Comparison of ENCODE assay signal across 20 cellular contexts in the genomic region with DNA sequence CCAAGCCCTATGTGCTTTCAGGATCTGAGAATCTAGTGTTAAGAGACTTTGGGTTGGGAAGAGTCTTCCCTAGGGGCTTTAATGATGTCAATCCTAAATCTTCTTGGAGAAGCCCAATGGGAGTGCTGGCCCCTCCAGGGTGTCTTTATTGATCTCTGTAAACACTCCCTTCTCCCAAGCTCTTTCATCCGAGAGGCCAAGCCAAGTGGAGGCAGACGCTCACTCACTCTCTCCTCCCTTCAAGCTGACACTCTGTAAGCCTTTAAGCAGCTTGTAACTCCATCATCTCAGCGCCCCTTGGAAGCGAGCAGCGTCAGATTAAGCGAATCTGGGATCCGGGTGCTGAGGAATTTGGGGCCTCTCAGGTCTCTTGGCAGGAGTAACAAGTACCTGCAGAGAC. TPM values are rescaled to one million over a fixed set of nuclear protein-coding genes. Genes with fewer than 3 reads are reported as not detected.
DNase-seq lines count a peak whose midpoint lies in the region; TF ChIP-seq lines count a peak whose summit lies in the region.
"Had no signal": no experiment of that assay in that cellular context is flagged by ENCODE, and none has a peak within 500 bp of the region (broad histone marks: within the 10 kb centered on the region; RNA-seq: fewer than 3 reads in every experiment).

No MANE protein-coding gene starts in this region.

- no peak overlapping the region for H2AK5ac ChIP-seq in trophoblast cell (ENCODE audit: low read length)

- no peaks in the 10 kb centered on the region for H3K79me2 ChIP-seq in trophoblast cell (ENCODE audit: control insufficient read depth, insufficient read depth, low read length, poor library complexity)

- H2AFZ ChIP-seq in trophoblast cell (ENCODE audit: insufficient read depth, low read length, poor library complexity) = no peak overlapping the region

- H3K4me3 Mint-ChIP-seq in endodermal cell = no peak overlapping the region
- H3K4me3 Mint-ChIP-seq: CD8-positive, alpha-beta memory T cell had no signal

- TF ChIP-seq CTCF in endodermal cell (conservative IDR thresholded peaks at IDR 0.05) = no peak

- H2BK12ac ChIP-seq in trophoblast cell (ENCODE audit: low read length) = no peak overlapping the region

- no peak overlapping the region for H4K12ac ChIP-seq in trophoblast cell (ENCODE audit: low read depth, low read length)

- H3K4me3 ChIP-seq in endodermal cell (ENCODE audit: low read length) (no peak overlapping the region), trophoblast cell (ENCODE audit: low read depth, low read length) (no peak overlapping the region)
- H3K4me3 ChIP-seq: MG63, SJCRH30 had no signal

- H3K18ac ChIP-seq in trophoblast cell (ENCODE audit: low read length) = no peak overlapping the region

- H3K4me1 Mint-ChIP-seq in endodermal cell = peaks cover 9% of the 10 kb centered on the region

- no peak overlapping the region for H3K4me2 ChIP-seq in trophoblast cell (ENCODE audit: low read length)

- H4K91ac ChIP-seq in trophoblast cell (ENCODE audit: low read depth, low read length) = no peak overlapping the region

- H3K36me3 ChIP-seq in endodermal cell (ENCODE audit: control insufficient read depth, insufficient read depth, low read length) = no peaks in the 10 kb centered on the region
- H3K36me3 ChIP-seq in trophoblast cell (ENCODE audit: control insufficient read depth in 1 of 2, insufficient read depth in 2 of 2, low read length in 2 of 2) = no peaks in the 10 kb centered on the region
- H3K36me3 ChIP-seq: MG63, SJCRH30 had no signal

- H3K27ac ChIP-seq in endodermal cell (ENCODE audit: low read depth, low read length) = no peak overlapping the region
- no peak overlapping the region for H3K27ac ChIP-seq in trophoblast cell (ENCODE audit: low read depth, low read length)
- H3K27ac ChIP-seq: C4-2B, SJCRH30 had no signal

- WGBS in endodermal cell (ENCODE audit: insufficient coverage in 1 of 2, insufficient read length in 1 of 2), 2 experiments = 68 to 93% methylated on average over 5 to 7 of the region's 7 CpGs
- WGBS in trophoblast cell (ENCODE audit: extremely low coverage, insufficient coverage, insufficient read length) = no CpG with 5 or more reads among the region's 7 CpGs

- H4K8ac ChIP-seq in trophoblast cell (ENCODE audit: low read depth, low read length) = no peak overlapping the region

- peak; percentile 66 for DNase-seq in ELF-1 (ENCODE audit: low read depth, low spot score)
- DNase-seq in NCI-H82 treated with DMSO at 0.1 percent for 48 hours (lab: John Stamatoyannopoulos, UW; ENCODE audit: unreplicated experiment) = peak; percentile 76
- peak; percentile 67 for DNase-seq in endodermal cell
- no peak for DNase-seq in trophoblast cell
- no peak for DNase-seq in kidney tubule cell (ENCODE audit: low spot score)
- DNase-seq in cortex of kidney (lab: John Stamatoyannopoulos, UW) = no peak
- no peak for DNase-seq in activated T-cell treated with anti-CD3 and anti-CD28 coated beads, Interleukin-2, amount 50 U/mL, for 48 hours
- DNase-seq: Calu3; CD8-positive, alpha-beta memory T cell; GF-D8; Kasumi-1; MG63; NCI-H1417; NCI-H1694 treated with DMSO at 0.1 percent for 48 hours; NCI-H2081 treated with DMSO at 0.1 percent for 48 hours; NCI-H446 treated with DMSO at 0.1 percent for 48 hours; NCI-H69; NK-92 treated with Interleukin-12 subunit alpha and Interleukin-12 subunit beta, amount 100 ng/mL, for 24 hours; SJCRH30 had no signal

- no peak overlapping the region for H2BK5ac ChIP-seq in trophoblast cell (ENCODE audit: low read depth, low read length, poor library complexity)

- H3K14ac ChIP-seq in trophoblast cell (ENCODE audit: low read length) = no peak overlapping the region

- peak overlapping the region; percentile 77 for H3K27ac Mint-ChIP-seq in endodermal cell

- H3K4ac ChIP-seq in trophoblast cell (ENCODE audit: low read depth, low read length) = no peak overlapping the region

- H3K4me1 ChIP-seq in endodermal cell (ENCODE audit: control insufficient read depth, insufficient read depth, low read length) = peaks cover 4% of the 10 kb centered on the region
- peaks cover 3 to 19% of the 10 kb centered on the region in 2 experiments for H3K4me1 ChIP-seq in trophoblast cell (ENCODE audit: control insufficient read depth in 1 of 2, insufficient read depth in 2 of 2, low read length in 2 of 2)
- H3K4me1 ChIP-seq: SJCRH30 had no signal

- H2BK120ac ChIP-seq in trophoblast cell (ENCODE audit: insufficient read depth, low read length, poor library complexity) = peak overlapping the region; percentile 40

- H3K36me3 Mint-ChIP-seq in endodermal cell (ENCODE audit: low read depth) = no peaks in the 10 kb centered on the region
- H3K36me3 Mint-ChIP-seq: CD8-positive, alpha-beta memory T cell had no signal

- H3K79me1 ChIP-seq in trophoblast cell (ENCODE audit: low read length) = peaks cover 2% of the 10 kb centered on the region

- H3K27me3 ChIP-seq in endodermal cell (ENCODE audit: control insufficient read depth, insufficient read depth, low read length, poor library complexity, severe bottlenecking) (no peaks in the 10 kb centered on the region), trophoblast cell (ENCODE audit: insufficient read depth, low read length) (no peaks in the 10 kb centered on the region)
- H3K27me3 ChIP-seq: MG63, SJCRH30 had no signal

- no peak overlapping the region for H3K9ac ChIP-seq in endodermal cell (ENCODE audit: extremely low read depth, low read length, poor library complexity, severe bottlenecking)
- no peak overlapping the region for H3K9ac ChIP-seq in trophoblast cell (ENCODE audit: low read length)

- no peak overlapping the region for H3K23ac ChIP-seq in trophoblast cell (ENCODE audit: low read length)

- no peaks in the 10 kb centered on the region for H3K9me3 Mint-ChIP-seq in endodermal cell
- H3K9me3 Mint-ChIP-seq: CD8-positive, alpha-beta memory T cell had no signal

- H3K27me3 Mint-ChIP-seq in endodermal cell (ENCODE audit: insufficient read depth) = peaks cover 7% of the 10 kb centered on the region

- no peaks in the 10 kb centered on the region for H3K9me3 ChIP-seq in endodermal cell (ENCODE audit: control insufficient read depth, low read length)
- no peaks in the 10 kb centered on the region for H3K9me3 ChIP-seq in trophoblast cell (ENCODE audit: insufficient read depth, low read depth, low read length)
- H3K9me3 ChIP-seq: MG63, SJCRH30 had no signal

RNA-seq across cellular contexts. Expression of gene SPARC, which starts 37.7 kb away (rescaled TPM):
- 100 to 1,000 TPM; 523 to 643 TPM for total RNA-seq in endodermal cell
- 610 TPM for polyA plus RNA-seq in endodermal cell (2013, experiment 1 of 2)
- 610 TPM for polyA plus RNA-seq in endodermal cell (2013, experiment 2 of 2)
- polyA plus RNA-seq in trophoblast cell (2013) = 1,673 and 1,689 TPM in 2 replicates
- total RNA-seq: Calu3 had no signal
- polyA plus RNA-seq: CD8-positive, alpha-beta memory T cell had no signal

RNA-seq across cellular contexts. Expression of gene FAT2, which starts 57.9 kb away (rescaled TPM):
- total RNA-seq in endodermal cell = under 1 TPM in 1 of 2 donors, not detected in 1; 0.18 TPM
- 0.07 TPM for polyA plus RNA-seq in endodermal cell (2013, experiment 1 of 2)
- 0.08 TPM for polyA plus RNA-seq in endodermal cell (2013, experiment 2 of 2)
- 0.26 and 0.30 TPM in 2 replicates for polyA plus RNA-seq in trophoblast cell (2013)
- total RNA-seq: Calu3; CD8-positive, alpha-beta memory T cell had no signal
- polyA plus RNA-seq: CD8-positive, alpha-beta memory T cell had no signal

Comparison
In these comparisons a context has a peak if more than half of its experiments do, and no peak if none do; other contexts are left out.
1. DNase-seq: peak in ELF-1 (single experiment), NCI-H82 treated with DMSO at 0.1 percent for 48 hours (single experiment) and endodermal cell (single experiment); none in trophoblast cell (0 of 2), kidney tubule cell (single experiment), cortex of kidney (single experiment) and activated T-cell treated with anti-CD3 and anti-CD28 coated beads, Interleukin-2, amount 50 U/mL, for 48 hours (0 of 2).